In genomic region chr3:188439080-188439479, GRCh38 we compare ENCODE assay signal across 8 cellular contexts.
DNase-seq lines count a peak whose midpoint lies in the region; ATAC-seq and TF ChIP-seq lines count a peak whose summit lies in the region.

No MANE protein-coding gene starts in this region.

- TF ChIP-seq POLR2A in upper lobe of left lung (IDR thresholded peaks at IDR 0.05) (no peak), erythroblast (IDR thresholded peaks at IDR 0.05; ENCODE audit: low read length) (no peak)

- no peaks in the 10 kb centered on the region for H3K27me3 Mint-ChIP-seq in T-helper 1 cell treated with Interleukin-12 subunit alpha and Interleukin-12 subunit beta and Interleukin-4 antibody, amounts not matched to agents 30 μg/mL and 1 μg/mL, for 36 hours (ENCODE audit: low read depth)

- no peaks in the 10 kb centered on the region for H3K27me3 ChIP-seq in left ventricle myocardium inferior (ENCODE audit: low read depth)
- H3K27me3 ChIP-seq in upper lobe of left lung: no peaks in the 10 kb centered on the region
- H3K27me3 ChIP-seq in SJCRH30: no peaks in the 10 kb centered on the region

- H3K4me1 Mint-ChIP-seq in T-helper 1 cell treated with Interleukin-12 subunit alpha and Interleukin-12 subunit beta and Interleukin-4 antibody, amounts not matched to agents 30 μg/mL and 1 μg/mL, for 36 hours (ENCODE audit: low read depth): peaks cover 39% of the 10 kb centered on the region

- H3K4me3 ChIP-seq in left ventricle myocardium inferior (no peak overlapping the region), upper lobe of left lung (no peak overlapping the region), SJCRH30 (no peak overlapping the region)

- TF ChIP-seq EP300 in upper lobe of left lung (IDR thresholded peaks at IDR 0.05): peak in 1 of 4 donors; percentile 42

- H3K9me3 ChIP-seq in left ventricle myocardium inferior (replicated peaks): no peaks in the 10 kb centered on the region
- H3K9me3 ChIP-seq in upper lobe of left lung: no peaks in the 10 kb centered on the region
- no peaks in the 10 kb centered on the region for H3K9me3 ChIP-seq in SJCRH30 (replicated peaks)

- intact Hi-C loops in left ventricle myocardium inferior (cut with micrococcal nuclease): no loop called here

- WGBS in upper lobe of left lung, 2 donors: 25 to 34% methylated on average over 5 of the region's 5 CpGs

- H3K36me3 Mint-ChIP-seq in T-helper 1 cell treated with Interleukin-12 subunit alpha and Interleukin-12 subunit beta and Interleukin-4 antibody, amounts not matched to agents 30 μg/mL and 1 μg/mL, for 36 hours (ENCODE audit: low read depth): peaks cover 27% of the 10 kb centered on the region

- DNase-seq in activated T-cell treated with anti-CD3 and anti-CD28 coated beads for 24 hours (ENCODE audit: low read depth) (peak; percentile 37), left ventricle myocardium inferior (no peak), upper lobe of left lung (peak in 1 of 2 donors; percentile 39), SJCRH30 (no peak), erythroblast (lab: John Stamatoyannopoulos, UW) (no peak)
- DNase-seq in activated T-cell treated with anti-CD3 and anti-CD28 coated beads, Interleukin-2, amount 50 U/mL, for 1 hour: no peak

- H3K4me1 ChIP-seq in left ventricle myocardium inferior (peaks cover 25% of the 10 kb centered on the region), upper lobe of left lung (peaks cover 22 to 38% (median 24%) of the 10 kb centered on the region in 4 donors), SJCRH30 (no peaks in the 10 kb centered on the region)

- TF ChIP-seq CTCF in left ventricle myocardium inferior (IDR thresholded peaks at IDR 0.05; ENCODE audit: borderline replicate concordance): no peak
- no peak for TF ChIP-seq CTCF in upper lobe of left lung (IDR thresholded peaks at IDR 0.05)

- H3K27ac Mint-ChIP-seq in T-helper 1 cell treated with Interleukin-12 subunit alpha and Interleukin-12 subunit beta and Interleukin-4 antibody, amounts not matched to agents 30 μg/mL and 1 μg/mL, for 36 hours: peak overlapping the region; percentile 78

- peaks cover 5% of the 10 kb centered on the region for H3K36me3 ChIP-seq in left ventricle myocardium inferior
- no peaks in the 10 kb centered on the region for H3K36me3 ChIP-seq in upper lobe of left lung
- H3K36me3 ChIP-seq in SJCRH30: no peaks in the 10 kb centered on the region

- H3K9me3 Mint-ChIP-seq in T-helper 1 cell treated with Interleukin-12 subunit alpha and Interleukin-12 subunit beta and Interleukin-4 antibody, amounts not matched to agents 30 μg/mL and 1 μg/mL, for 36 hours: no peaks in the 10 kb centered on the region

- H3K27ac ChIP-seq in left ventricle myocardium inferior (replicated peaks) (peak overlapping the region; percentile 52), upper lobe of left lung (peak overlapping the region in 3 of 4 donors; percentile 37 to 61 (median 54)), SJCRH30 (no peak overlapping the region)

- ATAC-seq in HG03066 (IDR thresholded peaks at IDR 0.05; ENCODE audit: low read depth, unreplicated experiment): peak; percentile 85
- peak in 1 of 2 donors; percentile 89 for ATAC-seq in upper lobe of left lung (ENCODE audit: low FRiP score in 2 of 2)

- peak overlapping the region; percentile 27 for H3K4me3 Mint-ChIP-seq in T-helper 1 cell treated with Interleukin-12 subunit alpha and Interleukin-12 subunit beta and Interleukin-4 antibody, amounts not matched to agents 30 μg/mL and 1 μg/mL, for 36 hours
